8 cellular contexts compared by ENCODE assay signal in genomic region chr2:210072922-210073509, GRCh38.
DNase-seq lines count a peak whose midpoint lies in the region; ATAC-seq, FAIRE-seq and TF ChIP-seq lines count a peak whose summit lies in the region.

No MANE protein-coding gene starts in this region.

- H3K9me3 Mint-ChIP-seq in stimulated activated effector memory CD8-positive, alpha-beta T cell treated with anti-CD3 and anti-CD28 coated beads, Interleukin-12 subunit alpha, Interleukin-12 subunit beta, amount 100 ng/mL, for 72 hours = no peaks in the 10 kb centered on the region

- H3K27ac Mint-ChIP-seq in stimulated activated effector memory CD8-positive, alpha-beta T cell treated with anti-CD3 and anti-CD28 coated beads, Interleukin-12 subunit alpha, Interleukin-12 subunit beta, amount 100 ng/mL, for 72 hours = no peak overlapping the region

- ATAC-seq in GM21367 (IDR thresholded peaks at IDR 0.05; ENCODE audit: unreplicated experiment) (peak; percentile 95), HG03575 (IDR thresholded peaks at IDR 0.05; ENCODE audit: extremely low read depth, insufficient number of reproducible peaks, low FRiP score, unreplicated experiment) (peak; percentile 73), SK-N-SH treated with all-trans-retinoic acid at 6 μM for 48 hours (peak; percentile 89)
- no peak for ATAC-seq in stimulated activated effector memory CD8-positive, alpha-beta T cell treated with anti-CD3 and anti-CD28 coated beads, Interleukin-12 subunit alpha, Interleukin-12 subunit beta, amount 100 ng/mL, for 72 hours

- peaks cover 0 to 3% (median 0%) of the 10 kb centered on the region in 4 donors for H3K4me1 ChIP-seq in tibial artery

- no peaks in the 10 kb centered on the region for H3K9me3 ChIP-seq in tibial artery

- H3K4me3 ChIP-seq in tibial artery = no peak overlapping the region

- H3K36me3 Mint-ChIP-seq in stimulated activated effector memory CD8-positive, alpha-beta T cell treated with anti-CD3 and anti-CD28 coated beads, Interleukin-12 subunit alpha, Interleukin-12 subunit beta, amount 100 ng/mL, for 72 hours = no peaks in the 10 kb centered on the region

- TF ChIP-seq CTCF in tibial artery (IDR thresholded peaks at IDR 0.05) = peak; percentile 51 to 56

- no peak overlapping the region for H3K4me3 Mint-ChIP-seq in stimulated activated effector memory CD8-positive, alpha-beta T cell treated with anti-CD3 and anti-CD28 coated beads, Interleukin-12 subunit alpha, Interleukin-12 subunit beta, amount 100 ng/mL, for 72 hours

- DNase-seq in glomerular endothelial cell (ENCODE audit: extremely low read depth, low read depth, low spot score) (peak; percentile 34), tibial artery (no peak)
- no peak for DNase-seq in stimulated activated effector memory CD8-positive, alpha-beta T cell treated with anti-CD3 and anti-CD28 coated beads, Interleukin-12 subunit alpha, Interleukin-12 subunit beta, amount 100 ng/mL, for 72 hours (ENCODE audit: low spot score in 2 of 2)
- DNase-seq in activated CD8-positive, alpha-beta memory T cell treated with anti-CD3 and anti-CD28 coated beads, Interleukin-2, amount 50 U/mL, for 48 hours = no peak

- intact Hi-C loops in tibial artery (cut with DNase I; ENCODE audit: low total_unique reads) = no loop called here

- H3K36me3 ChIP-seq in tibial artery = peaks cover 0 to 13% (median 4%) of the 10 kb centered on the region in 3 donors

- no peak overlapping the region for H3K27ac ChIP-seq in tibial artery

- H3K4me1 Mint-ChIP-seq in stimulated activated effector memory CD8-positive, alpha-beta T cell treated with anti-CD3 and anti-CD28 coated beads, Interleukin-12 subunit alpha, Interleukin-12 subunit beta, amount 100 ng/mL, for 72 hours = no peaks in the 10 kb centered on the region

- no peaks in the 10 kb centered on the region for H3K27me3 ChIP-seq in tibial artery

- peak; percentile 91 for FAIRE-seq in G401.6 (lab: Jason Lieb, UNC)

TF ChIP-seq in SK-N-SH treated with all-trans-retinoic acid at 6 μM for 48 hours, 23 proteins besides CTCF, POLR2A, EP300 and RAD21:
- TF ChIP-seq PPARA (CRISPR knock-in tag; IDR thresholded peaks at IDR 0.05; ENCODE audit: borderline replicate concordance) = no peak
- TF ChIP-seq ZC3H10 (CRISPR knock-in tag; IDR thresholded peaks at IDR 0.05) = no peak
- no peak for TF ChIP-seq SNAI2 (CRISPR knock-in tag; IDR thresholded peaks at IDR 0.05)
- TF ChIP-seq POU6F1 (CRISPR knock-in tag; IDR thresholded peaks at IDR 0.05; ENCODE audit: borderline replicate concordance, low read depth) = no peak
- TF ChIP-seq ZNF565 (CRISPR knock-in tag; conservative IDR thresholded peaks at IDR 0.05; ENCODE audit: low read depth) = no peak
- no peak for TF ChIP-seq RARB (CRISPR knock-in tag; IDR thresholded peaks at IDR 0.05)
- no peak for TF ChIP-seq ZNF8 (CRISPR knock-in tag; IDR thresholded peaks at IDR 0.05)
- TF ChIP-seq ISL1 (CRISPR knock-in tag; IDR thresholded peaks at IDR 0.05) = no peak
- no peak for TF ChIP-seq ESRRG (CRISPR knock-in tag; IDR thresholded peaks at IDR 0.05)
- TF ChIP-seq CREB5 (CRISPR knock-in tag; IDR thresholded peaks at IDR 0.05; ENCODE audit: low read depth) = no peak
- TF ChIP-seq OSR1 (CRISPR knock-in tag; IDR thresholded peaks at IDR 0.05) = no peak
- TF ChIP-seq ZFP30 (CRISPR knock-in tag; IDR thresholded peaks at IDR 0.05) = no peak
- no peak for TF ChIP-seq CSRNP3 (CRISPR knock-in tag; IDR thresholded peaks at IDR 0.05)
- no peak for TF ChIP-seq ARNTL (CRISPR knock-in tag; IDR thresholded peaks at IDR 0.05; ENCODE audit: borderline replicate concordance, low read depth)
- no peak for TF ChIP-seq ZFP3 (CRISPR knock-in tag; IDR thresholded peaks at IDR 0.05)
- TF ChIP-seq ZNF70 (CRISPR knock-in tag; IDR thresholded peaks at IDR 0.05) = no peak
- no peak for TF ChIP-seq TCF4 (CRISPR knock-in tag; IDR thresholded peaks at IDR 0.05; ENCODE audit: borderline replicate concordance)
- TF ChIP-seq GLIS3 (CRISPR knock-in tag; IDR thresholded peaks at IDR 0.05) = no peak
- no peak for TF ChIP-seq BACH2 (CRISPR knock-in tag; IDR thresholded peaks at IDR 0.05; ENCODE audit: borderline replicate concordance)
- TF ChIP-seq TOX (CRISPR knock-in tag; IDR thresholded peaks at IDR 0.05; ENCODE audit: borderline replicate concordance) = no peak
